Comparison of ENCODE assay signal across 8 cellular contexts in genomic region chr1:111448482-111448917, GRCh38. TPM values are rescaled to one million over a fixed set of nuclear protein-coding genes. Genes with fewer than 3 reads are reported as not detected.
DNase-seq lines count a peak whose midpoint lies in the region; ATAC-seq, FAIRE-seq and TF ChIP-seq lines count a peak whose summit lies in the region.

No MANE protein-coding gene starts in this region.

- no peak for FAIRE-seq in endothelial cell of umbilical vein (lab: Jason Lieb, UNC)

- H3K36me3 Mint-ChIP-seq in nephron progenitor cell (ENCODE audit: low read depth) = peaks cover 32% of the 10 kb centered on the region

- no peaks in the 10 kb centered on the region for H3K27me3 ChIP-seq in endothelial cell of umbilical vein (ENCODE audit: control insufficient read depth in 2 of 2, insufficient read depth in 2 of 2, low read length in 2 of 2)

- BruUV-seq in endothelial cell of umbilical vein (replicated peaks; lab: Mats Ljungman, UMichigan) = no TSS peak

- TF ChIP-seq CTCF in VCaP (conservative IDR thresholded peaks at IDR 0.05) (no peak), endothelial cell of umbilical vein (IDR thresholded peaks at IDR 0.05; ENCODE audit: extremely low read depth in 1 of 2, insufficient read depth in 1 of 2, low read depth in 1 of 2, low read length in 2 of 2) (no peak), nephron progenitor cell (IDR thresholded peaks at IDR 0.05) (no peak)

- CTCF ChIA-PET in endothelial cell of umbilical vein (lab: Charles Lee) = interaction anchor here (0.5 to 1.9 kb wide), 5 partner anchors 10 to 321 kb away, joined by 3 to 8 read pairs (median 4); no protein-coding TSS in a partner anchor

- peaks cover 3% of the 10 kb centered on the region for H4K20me1 ChIP-seq in endothelial cell of umbilical vein (replicated peaks; ENCODE audit: control insufficient read depth, extremely low read depth, insufficient read depth, low read length)

- intact Hi-C loops in endothelial cell of umbilical vein (cut with micrococcal nuclease) = no loop called here

- peak; percentile 14 for ATAC-seq in HG03039 (IDR thresholded peaks at IDR 0.05; ENCODE audit: unreplicated experiment)
- ATAC-seq in HG03175 (IDR thresholded peaks at IDR 0.05; ENCODE audit: unreplicated experiment) = no peak

- dilution Hi-C loops in endothelial cell of umbilical vein (cut with MboI; ENCODE audit: extremely low pct_ligation_motif_present, low sequenced_read_pairs) = no loop called here

- peak overlapping the region; percentile 90 for H3K27ac ChIP-seq in VCaP
- H3K27ac ChIP-seq in endothelial cell of umbilical vein (ENCODE audit: insufficient read depth, low read depth, low read length) = peak overlapping the region; percentile 45

- peaks cover 21% of the 10 kb centered on the region for H3K4me1 ChIP-seq in endothelial cell of umbilical vein (ENCODE audit: control insufficient read depth, extremely low read depth, insufficient read depth, low read length)

- H3K27me3 Mint-ChIP-seq in nephron progenitor cell (ENCODE audit: low read depth, poor library complexity) = no peaks in the 10 kb centered on the region

- no peak overlapping the region for H3K27ac Mint-ChIP-seq in nephron progenitor cell

- peaks cover 47% of the 10 kb centered on the region for H3K4me1 Mint-ChIP-seq in nephron progenitor cell

- peak overlapping the region; percentile 42 for H2AFZ ChIP-seq in endothelial cell of umbilical vein (ENCODE audit: low read depth, low read length)

- peak overlapping the region; percentile 56 to 87 (median 79) for H3K4me3 ChIP-seq in endothelial cell of umbilical vein (replicated peaks in 1 of 3; ENCODE audit: insufficient read depth in 1 of 3, low read depth in 1 of 3, low read length in 3 of 3)

- H3K36me3 ChIP-seq in endothelial cell of umbilical vein (ENCODE audit: control insufficient read depth in 2 of 2, extremely low read depth in 1 of 2, insufficient read depth in 2 of 2, low read length in 2 of 2) = peaks cover 4 to 5% of the 10 kb centered on the region in 2 experiments

- H3K4me2 ChIP-seq in endothelial cell of umbilical vein (ENCODE audit: insufficient read depth, low read length) = peak overlapping the region; percentile 67

- no peak for TF ChIP-seq POLR2A in endothelial cell of umbilical vein (IDR thresholded peaks at IDR 0.05; ENCODE audit: low read depth, low read length)

- H3K79me2 ChIP-seq in endothelial cell of umbilical vein (ENCODE audit: control insufficient read depth, insufficient read depth, low read length) = peaks cover 74% of the 10 kb centered on the region

- H3K9me3 ChIP-seq in endothelial cell of umbilical vein (replicated peaks; ENCODE audit: control insufficient read depth, insufficient read depth, low read length) = no peaks in the 10 kb centered on the region

- peak overlapping the region; percentile 85 for H3K9ac ChIP-seq in endothelial cell of umbilical vein (replicated peaks; ENCODE audit: extremely low read depth, insufficient read depth, low read length)

- DNase-seq in NCI-H2227 (lab: John Stamatoyannopoulos, UW; ENCODE audit: unreplicated experiment) (peak; percentile 42), NCI-H2227 treated with DMSO at 0.1 percent for 48 hours (lab: John Stamatoyannopoulos, UW) (no peak), endothelial cell of umbilical vein (ENCODE audit: low read depth, low spot score) (peak; percentile 13), nephron progenitor cell (no peak), T1000 (lab: John Stamatoyannopoulos, UW) (no peak)

- H3K9me1 ChIP-seq in endothelial cell of umbilical vein (replicated peaks; ENCODE audit: control insufficient read depth, extremely low read depth, insufficient read depth, low read length) = no peaks in the 10 kb centered on the region

- no peaks in the 10 kb centered on the region for H3K9me3 Mint-ChIP-seq in nephron progenitor cell

- peak overlapping the region; percentile 100 for H3K4me3 Mint-ChIP-seq in nephron progenitor cell

- POLR2A ChIA-PET in endothelial cell of umbilical vein (lab: Charles Lee) = interaction anchor here (1.0 to 1.1 kb wide), 2 partner anchors 11 to 484 kb away, joined by 3 to 4 read pairs; no protein-coding TSS in a partner anchor

TF ChIP-seq in endothelial cell of umbilical vein, 7 proteins besides CTCF, POLR2A, EP300 and RAD21:
- TF ChIP-seq JUN (IDR thresholded peaks at IDR 0.05; ENCODE audit: borderline replicate concordance, insufficient read depth, insufficient read length, low read depth) = no peak
- TF ChIP-seq MYC (IDR thresholded peaks at IDR 0.05; ENCODE audit: low read depth, low read length) = no peak
- TF ChIP-seq FOS (IDR thresholded peaks at IDR 0.05; ENCODE audit: borderline replicate concordance, insufficient read depth, low read length) = no peak
- TF ChIP-seq MAX (IDR thresholded peaks at IDR 0.05; ENCODE audit: insufficient read depth, insufficient read length) = no peak
- no peak for TF ChIP-seq GATA2 (IDR thresholded peaks at IDR 0.05; ENCODE audit: insufficient read depth, insufficient read length, low read depth, low read length)
- no peak for TF ChIP-seq POLR2AphosphoS5 (IDR thresholded peaks at IDR 0.05; ENCODE audit: insufficient read depth, low read depth, low read length)
- no peak for TF ChIP-seq EZH2 (IDR thresholded peaks at IDR 0.05; ENCODE audit: borderline replicate concordance, low read depth, low read length, severe bottlenecking)

RNA-seq across cellular contexts. Expression of gene WDR77, which starts 0.6 kb away (rescaled TPM):
- total RNA-seq in endothelial cell of umbilical vein = 35.6 and 41.3 TPM in 2 replicates
- polyA plus RNA-seq in endothelial cell of umbilical vein = 105 and 116 TPM in 2 replicates
- polyA plus RNA-seq in endothelial cell of umbilical vein (2011; cell fraction: cytosol; rRNA removed) = 109 and 124 TPM in 2 replicates
- polyA plus RNA-seq in endothelial cell of umbilical vein (2011; cell fraction: nucleus; rRNA removed) = 174 and 192 TPM in 2 replicates
- 31.9 and 41.3 TPM in 2 replicates for polyA plus RNA-seq in endothelial cell of umbilical vein (2012)
- polyA minus RNA-seq in endothelial cell of umbilical vein = 140 and 143 TPM in 2 replicates
- 45.9 TPM for polyA minus RNA-seq in endothelial cell of umbilical vein (2011; cell fraction: cytosol; rRNA and poly(A)+ RNA removed)
- 26.5 and 59.3 TPM in 2 replicates for polyA minus RNA-seq in endothelial cell of umbilical vein (2011; cell fraction: nucleus; rRNA and poly(A)+ RNA removed)

RNA-seq across cellular contexts. Expression of gene ATP5PB, which starts 0.8 kb away (rescaled TPM):
- total RNA-seq in endothelial cell of umbilical vein = 235 and 244 TPM in 2 replicates
- polyA plus RNA-seq in endothelial cell of umbilical vein = 189 and 231 TPM in 2 replicates
- polyA plus RNA-seq in endothelial cell of umbilical vein (2011; cell fraction: cytosol; rRNA removed) = 304 and 324 TPM in 2 replicates
- 110 and 142 TPM in 2 replicates for polyA plus RNA-seq in endothelial cell of umbilical vein (2011; cell fraction: nucleus; rRNA removed)
- 254 and 375 TPM in 2 replicates for polyA plus RNA-seq in endothelial cell of umbilical vein (2012)
- polyA minus RNA-seq in endothelial cell of umbilical vein = 121 and 143 TPM in 2 replicates
- polyA minus RNA-seq in endothelial cell of umbilical vein (2011; cell fraction: cytosol; rRNA and poly(A)+ RNA removed) = 157 TPM
- 24.6 and 27.9 TPM in 2 replicates for polyA minus RNA-seq in endothelial cell of umbilical vein (2011; cell fraction: nucleus; rRNA and poly(A)+ RNA removed)

RNA-seq across cellular contexts. Expression of gene OVGP1, which starts 21.0 kb away (rescaled TPM):
- 0.75 and 0.99 TPM in 2 replicates for total RNA-seq in endothelial cell of umbilical vein
- 1.2 and 1.3 TPM in 2 replicates for polyA plus RNA-seq in endothelial cell of umbilical vein
- polyA plus RNA-seq in endothelial cell of umbilical vein (2011; cell fraction: cytosol; rRNA removed) = 0.36 and 0.47 TPM in 2 replicates
- 11.0 and 14.0 TPM in 2 replicates for polyA plus RNA-seq in endothelial cell of umbilical vein (2011; cell fraction: nucleus; rRNA removed)
- polyA plus RNA-seq in endothelial cell of umbilical vein (2012) = 0.85 and 1.3 TPM in 2 replicates
- polyA minus RNA-seq in endothelial cell of umbilical vein = 0.74 and 2.6 TPM in 2 replicates
- not detected for polyA minus RNA-seq in endothelial cell of umbilical vein (2011; cell fraction: cytosol; rRNA and poly(A)+ RNA removed)
- 2.5 and 2.6 TPM in 2 replicates for polyA minus RNA-seq in endothelial cell of umbilical vein (2011; cell fraction: nucleus; rRNA and poly(A)+ RNA removed)

RNA-seq across cellular contexts. Expression of gene C1orf162, which starts 25.3 kb away (rescaled TPM):
- 0.35 TPM in 2 replicates for total RNA-seq in endothelial cell of umbilical vein
- polyA plus RNA-seq in endothelial cell of umbilical vein = 0.81 and 0.89 TPM in 2 replicates
- 0.58 and 0.61 TPM in 2 replicates for polyA plus RNA-seq in endothelial cell of umbilical vein (2011; cell fraction: cytosol; rRNA removed)
- 1.5 TPM in 2 replicates for polyA plus RNA-seq in endothelial cell of umbilical vein (2011; cell fraction: nucleus; rRNA removed)
- 0.23 and 0.34 TPM in 2 replicates for polyA plus RNA-seq in endothelial cell of umbilical vein (2012)
- 0.27 and 0.49 TPM in 2 replicates for polyA minus RNA-seq in endothelial cell of umbilical vein
- not detected for polyA minus RNA-seq in endothelial cell of umbilical vein (2011; cell fraction: cytosol; rRNA and poly(A)+ RNA removed)
- 0.43 and 0.87 TPM in 2 replicates for polyA minus RNA-seq in endothelial cell of umbilical vein (2011; cell fraction: nucleus; rRNA and poly(A)+ RNA removed)

RNA-seq across cellular contexts. Expression of gene ADORA3, which starts 54.9 kb away (rescaled TPM):
- 0.31 TPM in 1 of 2 replicates, not detected in the other for total RNA-seq in endothelial cell of umbilical vein
- 0.03 TPM in 1 of 2 replicates, not detected in the other for polyA plus RNA-seq in endothelial cell of umbilical vein
- 0.06 TPM in 1 of 2 replicates, not detected in the other for polyA plus RNA-seq in endothelial cell of umbilical vein (2011; cell fraction: cytosol; rRNA removed)
- 0.26 and 0.31 TPM in 2 replicates for polyA plus RNA-seq in endothelial cell of umbilical vein (2011; cell fraction: nucleus; rRNA removed)
- not detected in 2 replicates for polyA plus RNA-seq in endothelial cell of umbilical vein (2012)
- 0.90 TPM in 1 of 2 replicates, not detected in the other for polyA minus RNA-seq in endothelial cell of umbilical vein
- not detected for polyA minus RNA-seq in endothelial cell of umbilical vein (2011; cell fraction: cytosol; rRNA and poly(A)+ RNA removed)
- 0.48 TPM in 1 of 2 replicates, not detected in the other for polyA minus RNA-seq in endothelial cell of umbilical vein (2011; cell fraction: nucleus; rRNA and poly(A)+ RNA removed)

Comparison
In these comparisons a context has a peak if more than half of its experiments do, and no peak if none do; other contexts are left out.
1. DNase-seq: peak in NCI-H2227 (single experiment) and endothelial cell of umbilical vein (single experiment); none in NCI-H2227 treated with DMSO at 0.1 percent for 48 hours (single experiment), nephron progenitor cell (single experiment) and T1000 (single experiment).